In genomic region chr20:38471987-38472512, GRCh38 we compare ENCODE assay signal across 8 cellular contexts. TPM values are rescaled to one million over a fixed set of nuclear protein-coding genes. Genes with fewer than 3 reads are reported as not detected.
DNase-seq lines count a peak whose midpoint lies in the region; ATAC-seq, FAIRE-seq and TF ChIP-seq lines count a peak whose summit lies in the region.

No MANE protein-coding gene starts in this region.

- H3K9me3 Mint-ChIP-seq in memory B cell: no peaks in the 10 kb centered on the region

- peaks cover 18% of the 10 kb centered on the region for H3K4me1 ChIP-seq in A549
- H3K4me1 ChIP-seq in K562 (replicated peaks in 1 of 2; ENCODE audit: control insufficient read depth in 2 of 2, insufficient read depth in 2 of 2, low read length in 2 of 2): peaks cover 10 to 16% of the 10 kb centered on the region in 2 experiments; a peak in 4 of 5 replicates

- H3K27me3 ChIP-seq in K562 (ENCODE audit: control insufficient read depth in 2 of 2, insufficient read depth in 2 of 2, low read length in 2 of 2): no peaks in the 10 kb centered on the region

- in situ Hi-C loops in K562 (cut with MboI): no loop called here

- no peak for DNase-seq in A549 (ENCODE audit: low read depth in 1 of 2, low spot score in 1 of 2)
- no peak for DNase-seq in HEK293T (ENCODE audit: extremely low spot score)
- DNase-seq in K562 (ENCODE audit: extremely low read depth in 1 of 4, low spot score in 3 of 4): no peak
- DNase-seq in memory B cell (ENCODE audit: low spot score in 2 of 2): no peak
- DNase-seq in KG1 (lab: John Stamatoyannopoulos, UW): no peak
- no peak for DNase-seq in activated CD4-positive, alpha-beta T cell treated with anti-CD3 and anti-CD28 coated beads, Interleukin-2, amount 50 U/mL, for 48 hours

- H3K36me3 Mint-ChIP-seq in memory B cell: no peaks in the 10 kb centered on the region

- no peak for FAIRE-seq in A549 (lab: Jason Lieb, UNC)
- FAIRE-seq in K562 (lab: Jason Lieb, UNC): no peak

- intact Hi-C loops in K562 (cut with micrococcal nuclease): loop anchor here (2.0 to 5.0 kb wide), 2 partner anchors 19 to 35 kb away; partner anchors contain the start of gene SNHG17

- 0 out of 3 replicates have a peak, but pooled peaks cover 4% of the 10 kb centered on the region for H3K36me3 ChIP-seq in K562 (ENCODE audit: control insufficient read depth, insufficient read depth, low read length)

- H3K9ac ChIP-seq in K562 (ENCODE audit: insufficient read depth in 1 of 2, low read depth in 2 of 2, low read length in 2 of 2): peak overlapping the region; percentile 40 to 95

- H3K27ac ChIP-seq in A549: peak overlapping the region; percentile 68 to 74
- peak overlapping the region; percentile 25; the same call in 2 of the 3 replicates for H3K27ac ChIP-seq in K562 (ENCODE audit: extremely low read depth, low read depth, low read length)

- H3K4me3 ChIP-seq in A549 (peak overlapping the region; percentile 89), K562 (peak overlapping the region; percentile 96)

- no peak for TF ChIP-seq RAD21 in A549 (conservative IDR thresholded peaks at IDR 0.05 in 1 of 2, IDR thresholded peaks at IDR 0.05 in 1 of 2)
- TF ChIP-seq RAD21 in K562 (CRISPR knock-in tag; conservative IDR thresholded peaks at IDR 0.05 in 1 of 2, IDR thresholded peaks at IDR 0.05 in 1 of 2): no peak

- POLR2A ChIA-PET in A549 (lab: Yijun Ruan, JAX): interaction anchor here (0.9 to 2.0 kb wide), 8 partner anchors 12 to 113 kb away, joined by 3 to 30 read pairs (median 4); partner anchors contain the start of gene SNHG17
- POLR2A ChIA-PET in HEK293T (lab: Yijun Ruan, JAX): interaction anchor here (0.7 to 3.5 kb wide), 22 partner anchors 8 to 118 kb away, joined by 3 to 67 read pairs (median 4); partner anchors contain the start of gene SNHG17
- POLR2A ChIA-PET in K562 (lab: Yijun Ruan, JAX): interaction anchor here (0.6 to 2.8 kb wide), 9 partner anchors 11 to 48 kb away, joined by 3 to 21 read pairs (median 5); partner anchors contain the start of gene SNHG17

- BruUV-seq in K562 (replicated peaks; lab: Mats Ljungman, UMichigan): TSS peak; percentile 82

- TF ChIP-seq POLR2A in A549 (IDR thresholded peaks at IDR 0.05; ENCODE audit: low read length) (no peak), K562 (conservative IDR thresholded peaks at IDR 0.05) (no peak)

- peaks cover 5% of the 10 kb centered on the region; the same call in 1 of the 2 replicates for H4K20me1 ChIP-seq in K562 (replicated peaks; ENCODE audit: control insufficient read depth, insufficient read depth, low read length)

- H3K9me3 ChIP-seq in A549 (no peaks in the 10 kb centered on the region), K562 (replicated peaks; ENCODE audit: control insufficient read depth, insufficient read depth, low read depth, low read length) (no peaks in the 10 kb centered on the region)

- CTCF ChIA-PET in A549 (lab: Yijun Ruan, JAX) (interaction anchor here (0.7 to 11.1 kb wide), 18 partner anchors 9 to 152 kb away, joined by 3 to 110 read pairs (median 4); partner anchors contain the start of gene SNHG17), HEK293T (lab: Yijun Ruan, JAX) (interaction anchor here (1.0 to 2.6 kb wide), 3 partner anchors 26 to 37 kb away, joined by 3 to 6 read pairs (median 5); partner anchors contain the start of gene SNHG17), K562 (lab: Yijun Ruan, JAX; ENCODE audit: low intra/inter-chr PET ratio) (interaction anchor here (0.8 to 1.7 kb wide), 3 partner anchors 26 to 135 kb away, joined by 3 to 7 read pairs (median 6); partner anchors contain the start of gene SNHG17)

- ATAC-seq in A549: no peak; a peak in 4 of 6 replicates
- ATAC-seq in K562: peak; percentile 7; the same call in 2 of the 3 replicates
- ATAC-seq in memory B cell (ENCODE audit: low read depth): peak; percentile 25
- no peak for ATAC-seq in GM19023 (IDR thresholded peaks at IDR 0.05; ENCODE audit: unreplicated experiment)
- ATAC-seq in GM18498 (IDR thresholded peaks at IDR 0.05; ENCODE audit: unreplicated experiment): no peak

- TF ChIP-seq CTCF in A549 (IDR thresholded peaks at IDR 0.05) (no peak), K562 (IDR thresholded peaks at IDR 0.05 in 2 of 3, conservative IDR thresholded peaks at IDR 0.05 in 1 of 3; ENCODE audit: insufficient read depth in 2 of 3, low read depth in 1 of 3, low read length in 3 of 3) (no peak)

- H3K4me1 Mint-ChIP-seq in memory B cell: peaks cover 28% of the 10 kb centered on the region

- H3K4me3 Mint-ChIP-seq in memory B cell: peak overlapping the region; percentile 87

- H3K79me2 ChIP-seq in K562 (ENCODE audit: control insufficient read depth, insufficient read depth, low read length): peaks cover 43% of the 10 kb centered on the region

- TF ChIP-seq EP300 in A549 (IDR thresholded peaks at IDR 0.05): no peak
- TF ChIP-seq EP300 in K562 (IDR thresholded peaks at IDR 0.05; ENCODE audit: low read length): no peak

- 25% methylated on average over 12 of the region's 12 CpGs for WGBS in A549 (ENCODE audit: missing lambda C conversion rate)
- 33% methylated on average over 12 of the region's 12 CpGs for WGBS in K562 (ENCODE audit: insufficient coverage, low coverage, missing lambda C conversion rate)

- peak overlapping the region; percentile 99 for H2AFZ ChIP-seq in K562 (ENCODE audit: low read depth, low read length)

- H3K4me2 ChIP-seq in A549 (peak overlapping the region; percentile 76), K562 (ENCODE audit: insufficient read depth, low read length) (peak overlapping the region; percentile 92)

- H3K27me3 Mint-ChIP-seq in memory B cell: no peaks in the 10 kb centered on the region

- H3K27ac Mint-ChIP-seq in memory B cell: peak overlapping the region; percentile 88

- no peaks in the 10 kb centered on the region for H3K9me1 ChIP-seq in K562 (ENCODE audit: control insufficient read depth, insufficient read depth, low read length)

TF ChIP-seq in A549, 52 proteins besides CTCF, POLR2A, EP300 and RAD21 (continues in another document):
- TF ChIP-seq SREBF2 (IDR thresholded peaks at IDR 0.05) (no peak), CBX2 (IDR thresholded peaks at IDR 0.05; ENCODE audit: borderline replicate concordance, low read depth) (no peak), CEBPB (IDR thresholded peaks at IDR 0.05) (no peak)

TF ChIP-seq in HEK293T, 16 proteins besides CTCF, POLR2A, EP300 and RAD21 (continues in another document):
- TF ChIP-seq CTBP1 (IDR thresholded peaks at IDR 0.05; ENCODE audit: borderline replicate concordance) (peak; percentile 50; the same call in 1 of the 2 replicates), L3MBTL2 (conservative IDR thresholded peaks at IDR 0.05) (peak; percentile 65)

RNA-seq across cellular contexts. Expression of gene RALGAPB, which starts 0.6 kb away (rescaled TPM):
- polyA plus RNA-seq in A549 (2011; rRNA removed) (35.9 and 38.9 TPM in 2 replicates), A549 (2017; fragmentation: RNase III; extraction: RNeasy Plus Mini Kit Qiagen cat#74134 plus additional on column Dnase treatment) (14.9 to 15.4 TPM (median 15.1 TPM) in 3 replicates), K562 (2011; rRNA removed) (12.5 and 13.6 TPM in 2 replicates), K562 (2014; fragmentation: Illumina TruSeq; extraction: Trizol) (21.1 and 25.6 TPM in 2 replicates), K562 (2014; fragmentation: Nextera tagmentation; extraction: Ambion mirVana) (1 to 10 TPM; 4.3 to 6.0 TPM), K562 (2014; rRNA removed) (11.3 and 11.7 TPM in 2 replicates)
- 5.7 and 7.2 TPM in 2 replicates for polyA plus RNA-seq in A549 (2012; cell fraction: cytosol; rRNA removed)
- polyA plus RNA-seq in A549 (2012; cell fraction: nucleus; rRNA removed): 7.5 and 12.1 TPM in 2 replicates
- polyA minus RNA-seq in A549 (2011; rRNA and poly(A)+ RNA removed): 43.0 and 47.5 TPM in 2 replicates
- 43.1 and 99.4 TPM in 2 replicates for total RNA-seq in K562 (2011; cell fraction: chromatin; rRNA removed; ENCODE audit: low replicate concordance)
- total RNA-seq in K562 (2011; cell fraction: nucleolus; rRNA removed): 19.2 and 27.8 TPM in 2 replicates
- total RNA-seq in K562 (2011; cell fraction: nucleoplasm; rRNA removed): 47.1 and 72.9 TPM in 2 replicates
- total RNA-seq in K562 (2014; rRNA removed) (11.6 and 14.7 TPM in 2 replicates), K562 (2014; rRNA removed; fragmentation: Illumina TruSeq; extraction: Trizol) (18.5 and 21.2 TPM in 2 replicates), K562 (2015; rRNA removed; fragmentation: Illumina TruSeq; extraction: Trizol) (17.7 and 18.6 TPM in 2 replicates), K562 (2021) (21.7 and 23.8 TPM in 2 replicates)
- 5.0 and 7.1 TPM in 2 replicates for polyA plus RNA-seq in K562 (2011; cell fraction: cytosol; rRNA removed)
- 29.2 and 35.6 TPM in 2 replicates for polyA plus RNA-seq in K562 (2011; cell fraction: nucleus; rRNA removed)
- polyA plus RNA-seq in K562 (2012): 14.6 and 16.4 TPM in 2 replicates
- 33.0 and 33.6 TPM in 2 replicates for polyA minus RNA-seq in K562 (2011; rRNA and poly(A)+ RNA removed)
- 14.9 and 19.5 TPM in 2 replicates for polyA minus RNA-seq in K562 (2011; cell fraction: cytosol; rRNA and poly(A)+ RNA removed)
- 28.1 and 41.1 TPM in 2 replicates for polyA minus RNA-seq in K562 (2011; cell fraction: nucleus; rRNA and poly(A)+ RNA removed)

RNA-seq across cellular contexts. Expression of gene SNHG17, which starts 36.9 kb away (rescaled TPM):
- polyA plus RNA-seq in A549 (2011; rRNA removed): 154 and 159 TPM in 2 replicates
- polyA plus RNA-seq in A549 (2012; cell fraction: cytosol; rRNA removed): 191 and 192 TPM in 2 replicates
- 203 and 229 TPM in 2 replicates for polyA plus RNA-seq in A549 (2012; cell fraction: nucleus; rRNA removed)
- polyA plus RNA-seq in A549 (2017; fragmentation: RNase III; extraction: RNeasy Plus Mini Kit Qiagen cat#74134 plus additional on column Dnase treatment): 122 to 128 TPM (median 125 TPM) in 3 replicates
- polyA minus RNA-seq in A549 (2011; rRNA and poly(A)+ RNA removed): 103 and 114 TPM in 2 replicates
- total RNA-seq in K562 (2011; cell fraction: chromatin; rRNA removed; ENCODE audit: low replicate concordance): 199 and 404 TPM in 2 replicates
- total RNA-seq in K562 (2011; cell fraction: nucleolus; rRNA removed): 262 and 289 TPM in 2 replicates
- total RNA-seq in K562 (2011; cell fraction: nucleoplasm; rRNA removed): 279 and 385 TPM in 2 replicates
- total RNA-seq in K562 (2014; rRNA removed): 57.7 and 72.7 TPM in 2 replicates
- 66.3 and 73.6 TPM in 2 replicates for total RNA-seq in K562 (2014; rRNA removed; fragmentation: Illumina TruSeq; extraction: Trizol)
- 69.9 and 74.3 TPM in 2 replicates for total RNA-seq in K562 (2015; rRNA removed; fragmentation: Illumina TruSeq; extraction: Trizol)
- 106 and 112 TPM in 2 replicates for total RNA-seq in K562 (2021)
- 38.8 and 50.3 TPM in 2 replicates for polyA plus RNA-seq in K562 (2011; rRNA removed)
- polyA plus RNA-seq in K562 (2011; cell fraction: cytosol; rRNA removed): 46.3 and 48.3 TPM in 2 replicates
- polyA plus RNA-seq in K562 (2011; cell fraction: nucleus; rRNA removed): 168 and 245 TPM in 2 replicates
- polyA plus RNA-seq in K562 (2012): 55.7 and 78.9 TPM in 2 replicates
- 32.6 and 39.0 TPM in 2 replicates for polyA plus RNA-seq in K562 (2014; fragmentation: Illumina TruSeq; extraction: Trizol)
- polyA plus RNA-seq in K562 (2014; fragmentation: Nextera tagmentation; extraction: Ambion mirVana): 10 to 100 TPM; 29.8 to 35.9 TPM
- 72.2 and 73.2 TPM in 2 replicates for polyA plus RNA-seq in K562 (2014; rRNA removed)
- 318 and 400 TPM in 2 replicates for polyA minus RNA-seq in K562 (2011; rRNA and poly(A)+ RNA removed)
- polyA minus RNA-seq in K562 (2011; cell fraction: cytosol; rRNA and poly(A)+ RNA removed): 171 and 228 TPM in 2 replicates
- 155 and 182 TPM in 2 replicates for polyA minus RNA-seq in K562 (2011; cell fraction: nucleus; rRNA and poly(A)+ RNA removed)

Comparison
In these comparisons a context has a peak if more than half of its experiments do, and no peak if none do; other contexts are left out.
1. ATAC-seq: peak in K562 (single experiment) and memory B cell (single experiment); none in A549 (0 of 2), GM19023 (single experiment) and GM18498 (single experiment).